14 cellular contexts compared by ENCODE assay signal in genomic region chr7:13021971-13022370, GRCh38.
DNase-seq lines count a peak whose midpoint lies in the region; ATAC-seq and TF ChIP-seq lines count a peak whose summit lies in the region.
"Had no signal": no experiment of that assay in that cellular context is flagged by ENCODE, and none has a peak within 500 bp of the region (broad histone marks: within the 10 kb centered on the region; RNA-seq: fewer than 3 reads in every experiment).

No MANE protein-coding gene starts in this region.

- H3K27ac ChIP-seq in GM23338 (ENCODE audit: low read depth) (no peak overlapping the region), angular gyrus (ENCODE audit: low read depth, low read length) (peak overlapping the region; percentile 30), heart right ventricle (no peak overlapping the region)
- H3K27ac ChIP-seq: BLaER1 had no signal

- H3K27me3 ChIP-seq in GM23338 (ENCODE audit: insufficient read depth) (no peaks in the 10 kb centered on the region), heart right ventricle (no peaks in the 10 kb centered on the region)
- H3K27me3 ChIP-seq: BLaER1 had no signal

- no peak overlapping the region for H2AFZ ChIP-seq in GM23338

- H3F3A ChIP-seq in GM23338 (replicated peaks; ENCODE audit: low read depth), result no peaks in the 10 kb centered on the region

- ATAC-seq in GM23338, result no peak
- no peak for ATAC-seq in stimulated activated effector memory CD8-positive, alpha-beta T cell treated with anti-CD3 and anti-CD28 coated beads, Interleukin-12 subunit alpha, Interleukin-12 subunit beta, amount 100 ng/mL, for 72 hours
- ATAC-seq in heart right ventricle, result no peak

- H3K4me2 ChIP-seq in GM23338, result 0 out of 2 replicates have a peak overlapping the region, but pooled peaks have one; percentile 5
- H3K4me2 ChIP-seq: BLaER1 had no signal

- WGBS in heart right ventricle, 2 donors, result 81 to 89% methylated on average over 3 of the region's 3 CpGs

- peaks cover 25% of the 10 kb centered on the region for H3K4me1 Mint-ChIP-seq in GM23338
- H3K4me1 Mint-ChIP-seq in neural crest cell, result peaks cover 72% of the 10 kb centered on the region
- H3K4me1 Mint-ChIP-seq in stimulated activated effector memory CD8-positive, alpha-beta T cell treated with anti-CD3 and anti-CD28 coated beads, Interleukin-12 subunit alpha, Interleukin-12 subunit beta, amount 100 ng/mL, for 72 hours, result no peaks in the 10 kb centered on the region
- H3K4me1 Mint-ChIP-seq: CD4-positive, CD25-positive, alpha-beta regulatory T cell had no signal

- H3K4me3 Mint-ChIP-seq in GM23338 (no peak overlapping the region), neural crest cell (peak overlapping the region; percentile 77)
- H3K4me3 Mint-ChIP-seq in stimulated activated effector memory CD8-positive, alpha-beta T cell treated with anti-CD3 and anti-CD28 coated beads, Interleukin-12 subunit alpha, Interleukin-12 subunit beta, amount 100 ng/mL, for 72 hours, result no peak overlapping the region
- H3K4me3 Mint-ChIP-seq: CD4-positive, CD25-positive, alpha-beta regulatory T cell had no signal

- no peaks in the 10 kb centered on the region for H3K9me2 ChIP-seq in GM23338 (ENCODE audit: insufficient read depth)

- intact Hi-C loops in heart right ventricle (cut with DNase I), result no loop called here

- H3K9me3 Mint-ChIP-seq in GM23338, result peaks cover 6% of the 10 kb centered on the region; the same call in 1 of the 3 replicates
- H3K9me3 Mint-ChIP-seq in neural crest cell, result peaks cover 2% of the 10 kb centered on the region
- no peaks in the 10 kb centered on the region for H3K9me3 Mint-ChIP-seq in stimulated activated effector memory CD8-positive, alpha-beta T cell treated with anti-CD3 and anti-CD28 coated beads, Interleukin-12 subunit alpha, Interleukin-12 subunit beta, amount 100 ng/mL, for 72 hours
- H3K9me3 Mint-ChIP-seq: CD4-positive, CD25-positive, alpha-beta regulatory T cell had no signal

- H3K27ac Mint-ChIP-seq in GM23338, result no peak overlapping the region
- peak overlapping the region; percentile 88 for H3K27ac Mint-ChIP-seq in neural crest cell (ENCODE audit: unreplicated experiment)
- H3K27ac Mint-ChIP-seq in stimulated activated effector memory CD8-positive, alpha-beta T cell treated with anti-CD3 and anti-CD28 coated beads, Interleukin-12 subunit alpha, Interleukin-12 subunit beta, amount 100 ng/mL, for 72 hours, result no peak overlapping the region
- H3K27ac Mint-ChIP-seq: CD4-positive, CD25-positive, alpha-beta regulatory T cell had no signal

- H3K4me1 ChIP-seq in GM23338 (ENCODE audit: insufficient read depth), result peaks cover 23% of the 10 kb centered on the region
- H3K4me1 ChIP-seq in heart right ventricle, result peaks cover 0 to 11% (median 6%) of the 10 kb centered on the region in 9 donors
- H3K4me1 ChIP-seq: BLaER1 had no signal

- H3K79me2 ChIP-seq in GM23338 (replicated peaks; ENCODE audit: insufficient read depth), result no peaks in the 10 kb centered on the region

- H3K4me3 ChIP-seq in GM23338 (no peak overlapping the region), heart right ventricle (no peak overlapping the region)
- H3K4me3 ChIP-seq: BLaER1 had no signal

- H4K20me1 ChIP-seq in GM23338 (replicated peaks; ENCODE audit: insufficient read depth), result no peaks in the 10 kb centered on the region
- H4K20me1 ChIP-seq: BLaER1 had no signal

- TF ChIP-seq CTCF in GM23338 (conservative IDR thresholded peaks at IDR 0.05; ENCODE audit: low read depth in 2 of 2), result no peak
- no peak for TF ChIP-seq CTCF in neural crest cell (conservative IDR thresholded peaks at IDR 0.05)
- no peak for TF ChIP-seq CTCF in heart right ventricle (IDR thresholded peaks at IDR 0.05)

- H3K9me3 ChIP-seq in heart right ventricle, result peaks cover 0 to 7% (median 0%) of the 10 kb centered on the region in 11 donors
- H3K9me3 ChIP-seq: BLaER1 had no signal

- DNase-seq in COLO829 (ENCODE audit: low spot score), result peak; percentile 89
- DNase-seq in GM23338 (ENCODE audit: low spot score), result no peak
- no peak for DNase-seq in neural crest cell (ENCODE audit: low read depth, low spot score)
- DNase-seq in stimulated activated effector memory CD8-positive, alpha-beta T cell treated with anti-CD3 and anti-CD28 coated beads, Interleukin-12 subunit alpha, Interleukin-12 subunit beta, amount 100 ng/mL, for 72 hours (ENCODE audit: low spot score in 2 of 2), result no peak
- no peak for DNase-seq in effector CD8-positive, alpha-beta T cell (lab: John Stamatoyannopoulos, UW)
- no peak for DNase-seq in COLO668 (lab: John Stamatoyannopoulos, UW; ENCODE audit: unreplicated experiment)
- no peak for DNase-seq in heart right ventricle
- DNase-seq: 8988T; AML-193; CD4-positive, CD25-positive, alpha-beta regulatory T cell; DMS53; GF-D8 had no signal

- no peaks in the 10 kb centered on the region; the same call in 2 of the 3 replicates for H3K36me3 Mint-ChIP-seq in GM23338 (ENCODE audit: low read depth)
- H3K36me3 Mint-ChIP-seq in neural crest cell (ENCODE audit: low read depth), result peaks cover 3% of the 10 kb centered on the region
- H3K36me3 Mint-ChIP-seq in stimulated activated effector memory CD8-positive, alpha-beta T cell treated with anti-CD3 and anti-CD28 coated beads, Interleukin-12 subunit alpha, Interleukin-12 subunit beta, amount 100 ng/mL, for 72 hours, result no peaks in the 10 kb centered on the region
- H3K36me3 Mint-ChIP-seq: CD4-positive, CD25-positive, alpha-beta regulatory T cell had no signal

- no peaks in the 10 kb centered on the region for H3K27me3 Mint-ChIP-seq in GM23338 (ENCODE audit: insufficient read depth, low read depth, poor library complexity)
- H3K27me3 Mint-ChIP-seq in neural crest cell (ENCODE audit: low read depth), result no peaks in the 10 kb centered on the region
- H3K27me3 Mint-ChIP-seq: CD4-positive, CD25-positive, alpha-beta regulatory T cell had no signal

- H3K36me3 ChIP-seq in GM23338 (ENCODE audit: insufficient read depth) (no peaks in the 10 kb centered on the region), heart right ventricle (no peaks in the 10 kb centered on the region)
- H3K36me3 ChIP-seq: BLaER1 had no signal

TF ChIP-seq in GM23338, 12 proteins besides CTCF, POLR2A, EP300 and RAD21 (continues in another document):
- TF ChIP-seq ZNF331 (CRISPR knock-in tag; IDR thresholded peaks at IDR 0.05; ENCODE audit: low read depth) (no peak), EZH2 (IDR thresholded peaks at IDR 0.05; ENCODE audit: low read depth, unreplicated experiment) (no peak), ZNF462 (CRISPR knock-in tag; IDR thresholded peaks at IDR 0.05) (no peak), ZNF114 (CRISPR knock-in tag; IDR thresholded peaks at IDR 0.05) (no peak)
